In genomic region chr6:129646617-129647016, GRCh38 we compare ENCODE assay signal across 1 cellular context.
TF ChIP-seq lines count a peak whose summit lies in the region.

No MANE protein-coding gene starts in this region.

TF ChIP-seq in GM12878, 131 proteins besides CTCF, POLR2A, EP300 and RAD21 (continued from another document):
- TF ChIP-seq ZBTB4 (CRISPR knock-in tag; IDR thresholded peaks at IDR 0.05) (no peak), POU2F2 (IDR thresholded peaks at IDR 0.05; ENCODE audit: borderline replicate concordance, low read depth, low read length) (no peak), ZBED1 (IDR thresholded peaks at IDR 0.05; ENCODE audit: borderline replicate concordance) (peak; percentile 80), WRNIP1 (IDR thresholded peaks at IDR 0.05; ENCODE audit: borderline replicate concordance, low read depth, low read length) (no peak), BRCA1 (IDR thresholded peaks at IDR 0.05; ENCODE audit: low read depth, low read length) (no peak), MTA3 (IDR thresholded peaks at IDR 0.05; ENCODE audit: borderline replicate concordance, low read length) (0 out of 2 replicates have a peak, but pooled peaks have one; percentile 18), MEF2A (IDR thresholded peaks at IDR 0.05; ENCODE audit: insufficient read depth, low read depth, low read length) (0 out of 2 replicates have a peak, but pooled peaks have one; percentile 47), IKZF2 (IDR thresholded peaks at IDR 0.05) (peak; percentile 44 to 64; a peak in 2 of 4 replicates), RB1 (IDR thresholded peaks at IDR 0.05; ENCODE audit: borderline replicate concordance) (no peak), ATF2 (IDR thresholded peaks at IDR 0.05; ENCODE audit: low read length) (peak; percentile 75), MYB (IDR thresholded peaks at IDR 0.05; ENCODE audit: borderline replicate concordance, low read depth, low read length) (0 out of 2 replicates have a peak, but pooled peaks have one; percentile 22), POLR2AphosphoS2 (IDR thresholded peaks at IDR 0.05; ENCODE audit: low read depth, low read length) (no peak), NBN (IDR thresholded peaks at IDR 0.05) (no peak), CREM (IDR thresholded peaks at IDR 0.05; ENCODE audit: low read depth) (no peak), TCF12 (IDR thresholded peaks at IDR 0.05; ENCODE audit: low read depth, low read length) (0 out of 2 replicates have a peak, but pooled peaks have one; percentile 24), TAF1 (IDR thresholded peaks at IDR 0.05; ENCODE audit: borderline replicate concordance, low read depth, low read length) (no peak), MEF2B (IDR thresholded peaks at IDR 0.05; ENCODE audit: partially characterized antibody, poor library complexity, severe bottlenecking) (peak; percentile 72), TBL1XR1 (IDR thresholded peaks at IDR 0.05; ENCODE audit: low read depth, low read length) (peak; percentile 10; the same call in 1 of the 2 replicates), ESRRA (IDR thresholded peaks at IDR 0.05; ENCODE audit: low read length) (no peak), RELA (IDR thresholded peaks at IDR 0.05; ENCODE audit: borderline replicate concordance, partially characterized antibody) (no peak), PAX8 (IDR thresholded peaks at IDR 0.05) (no peak), NFIC (IDR thresholded peaks at IDR 0.05; ENCODE audit: low read depth, low read length) (peak; percentile 45; the same call in 1 of the 2 replicates), SUZ12 (IDR thresholded peaks at IDR 0.05; ENCODE audit: unreplicated experiment) (no peak), ZNF24 (IDR thresholded peaks at IDR 0.05) (0 out of 2 replicates have a peak, but pooled peaks have one; percentile 8), CBFB (IDR thresholded peaks at IDR 0.05; ENCODE audit: low read depth) (no peak), MTA2 (IDR thresholded peaks at IDR 0.05; ENCODE audit: low read depth) (peak; percentile 28; the same call in 1 of the 2 replicates)
- TF ChIP-seq, protein P1, sequence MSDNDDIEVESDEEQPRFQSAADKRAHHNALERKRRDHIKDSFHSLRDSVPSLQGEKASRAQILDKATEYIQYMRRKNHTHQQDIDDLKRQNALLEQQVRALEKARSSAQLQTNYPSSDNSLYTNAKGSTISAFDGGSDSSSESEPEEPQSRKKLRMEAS (IDR thresholded peaks at IDR 0.05; ENCODE audit: low read depth, low read length) = no peak
- TF ChIP-seq, protein P2, sequence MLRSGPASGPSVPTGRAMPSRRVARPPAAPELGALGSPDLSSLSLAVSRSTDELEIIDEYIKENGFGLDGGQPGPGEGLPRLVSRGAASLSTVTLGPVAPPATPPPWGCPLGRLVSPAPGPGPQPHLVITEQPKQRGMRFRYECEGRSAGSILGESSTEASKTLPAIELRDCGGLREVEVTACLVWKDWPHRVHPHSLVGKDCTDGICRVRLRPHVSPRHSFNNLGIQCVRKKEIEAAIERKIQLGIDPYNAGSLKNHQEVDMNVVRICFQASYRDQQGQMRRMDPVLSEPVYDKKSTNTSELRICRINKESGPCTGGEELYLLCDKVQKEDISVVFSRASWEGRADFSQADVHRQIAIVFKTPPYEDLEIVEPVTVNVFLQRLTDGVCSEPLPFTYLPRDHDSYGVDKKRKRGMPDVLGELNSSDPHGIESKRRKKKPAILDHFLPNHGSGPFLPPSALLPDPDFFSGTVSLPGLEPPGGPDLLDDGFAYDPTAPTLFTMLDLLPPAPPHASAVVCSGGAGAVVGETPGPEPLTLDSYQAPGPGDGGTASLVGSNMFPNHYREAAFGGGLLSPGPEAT (IDR thresholded peaks at IDR 0.05; ENCODE audit: low read depth) = peak; percentile 70
